13 cellular contexts compared by ENCODE assay signal in the genomic region with DNA sequence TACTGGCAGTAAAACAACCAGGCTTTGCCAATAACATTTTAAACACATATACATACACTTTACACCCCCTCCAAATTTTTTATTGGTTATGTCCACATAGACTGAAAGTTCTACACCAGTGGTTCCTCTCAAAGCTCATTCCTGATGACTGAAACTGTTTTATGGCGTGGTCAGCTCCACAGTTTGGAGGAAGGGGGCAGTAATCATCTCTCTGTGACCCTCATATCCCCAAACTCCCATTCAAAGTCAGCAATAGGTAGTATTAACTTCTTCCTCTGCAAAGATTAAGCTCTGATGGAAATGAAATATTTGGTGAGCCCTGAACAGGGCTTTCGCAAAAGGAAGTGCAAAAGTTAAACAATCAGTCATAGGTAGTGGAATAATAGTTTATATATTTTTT.
DNase-seq lines count a peak whose midpoint lies in the region; ATAC-seq and TF ChIP-seq lines count a peak whose summit lies in the region.
"Had no signal": no experiment of that assay in that cellular context is flagged by ENCODE, and none has a peak within 500 bp of the region (broad histone marks: within the 10 kb centered on the region; RNA-seq: fewer than 3 reads in every experiment).

No MANE protein-coding gene starts in this region.

- DNase-seq in LNCaP clone FGC (ENCODE audit: low read depth): no peak
- no peak for DNase-seq in astrocyte of the spinal cord (ENCODE audit: low read depth, low spot score)
- peak; percentile 49 for DNase-seq in left kidney (ENCODE audit: low read depth, low spot score)
- no peak for DNase-seq in SIG-M5 (lab: John Stamatoyannopoulos, UW)
- no peak for DNase-seq in DMS79 treated with DMSO at 0.1 percent for 48 hours (lab: John Stamatoyannopoulos, UW)
- DNase-seq in NCI-H2029 (lab: John Stamatoyannopoulos, UW): no peak
- DNase-seq: activated CD4-positive, alpha-beta T cell treated with anti-CD3 and anti-CD28 coated beads for 36 hours; cerebellar nuclear complex; DMS53; MV-4-11; T-helper 17 cell had no signal

- in situ Hi-C loops in astrocyte of the spinal cord (cut with HindIII; ENCODE audit: low sequenced_read_pairs): no loop called here

- H3K4me3 ChIP-seq in LNCaP clone FGC (ENCODE audit: low read depth, low read length) (no peak overlapping the region), astrocyte of the spinal cord (ENCODE audit: low read depth, low read length) (no peak overlapping the region)

- no peak overlapping the region for H3K27ac ChIP-seq in C4-2B

- no peak for ATAC-seq in GM18868 (IDR thresholded peaks at IDR 0.05; ENCODE audit: unreplicated experiment)
- ATAC-seq: activated CD4-positive, alpha-beta T cell treated with anti-CD3 and anti-CD28 coated beads for 36 hours; T-helper 17 cell had no signal

- TF ChIP-seq CTCF in C4-2B (conservative IDR thresholded peaks at IDR 0.05) (0 out of 2 replicates have a peak, but pooled peaks have one; percentile 10), LNCaP clone FGC (IDR thresholded peaks at IDR 0.05; ENCODE audit: control insufficient read depth, extremely low read depth, insufficient read depth) (0 out of 2 replicates have a peak, but pooled peaks have one; percentile 18), astrocyte of the spinal cord (IDR thresholded peaks at IDR 0.05; ENCODE audit: low read depth, low read length) (peak; percentile 27)
